Comparison of ENCODE assay signal across 1 cellular context in the genomic region with DNA sequence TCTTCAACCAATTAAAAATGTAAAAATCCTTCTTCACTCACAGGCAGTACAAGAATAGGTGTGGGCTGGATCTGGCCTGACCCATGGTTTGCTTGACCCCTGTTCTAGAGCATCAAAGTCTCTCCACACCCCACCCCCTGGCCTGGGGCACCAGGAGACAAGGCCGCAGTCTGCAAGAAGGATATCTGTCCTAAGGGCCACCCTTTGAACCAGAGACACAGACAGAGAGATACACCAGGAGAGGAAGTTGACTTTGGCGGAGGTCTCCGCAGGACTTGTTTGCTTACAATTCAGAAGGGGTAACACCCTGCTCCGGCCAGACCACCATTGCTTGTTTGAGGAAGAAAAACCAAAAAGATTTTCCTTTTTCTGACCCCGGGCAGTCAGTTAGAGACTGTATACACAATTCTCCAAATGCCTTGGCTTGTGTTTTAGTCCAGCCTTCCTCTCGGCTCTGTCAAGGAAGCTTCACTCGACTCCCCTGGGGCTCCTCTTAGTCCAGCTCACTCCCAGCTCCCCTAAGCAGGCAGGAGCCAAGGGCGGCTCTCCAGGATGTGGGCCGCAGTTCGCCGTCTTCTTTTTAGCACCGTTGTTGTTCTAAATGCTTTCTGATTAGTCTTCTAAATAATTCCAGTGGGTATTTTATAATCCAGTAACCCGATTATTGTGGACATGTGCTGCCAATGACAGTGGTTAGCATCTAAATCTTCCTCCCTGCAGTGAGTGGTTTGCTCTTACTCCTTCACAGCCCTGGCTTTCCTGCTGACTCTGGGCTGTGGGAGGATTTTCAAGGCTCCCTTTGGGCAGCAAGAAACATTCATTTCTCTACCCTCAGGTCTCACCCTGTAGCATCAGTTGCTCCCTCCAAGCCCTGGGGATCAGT.
TF ChIP-seq lines count a peak whose summit lies in the region.

No MANE protein-coding gene starts in this region.

TF ChIP-seq in IMR-90, 13 proteins besides CTCF, POLR2A, EP300 and RAD21:
- TF ChIP-seq MXI1 (IDR thresholded peaks at IDR 0.05; ENCODE audit: borderline replicate concordance, low read depth, low read length) (no peak), RCOR1 (IDR thresholded peaks at IDR 0.05; ENCODE audit: insufficient replicate concordance, low read length) (no peak), RFX5 (IDR thresholded peaks at IDR 0.05; ENCODE audit: low read depth, low read length) (no peak), SMC3 (IDR thresholded peaks at IDR 0.05; ENCODE audit: low read depth, low read length) (no peak), FOS (IDR thresholded peaks at IDR 0.05; ENCODE audit: low read depth, low read length) (no peak), MAFK (IDR thresholded peaks at IDR 0.05; ENCODE audit: low read depth, low read length) (no peak), CEBPB (IDR thresholded peaks at IDR 0.05; ENCODE audit: low read depth, low read length) (no peak), CHD1 (IDR thresholded peaks at IDR 0.05; ENCODE audit: low read depth, low read length) (no peak), MAZ (IDR thresholded peaks at IDR 0.05; ENCODE audit: borderline replicate concordance, low read depth, low read length) (no peak)
- TF ChIP-seq, protein P1, sequence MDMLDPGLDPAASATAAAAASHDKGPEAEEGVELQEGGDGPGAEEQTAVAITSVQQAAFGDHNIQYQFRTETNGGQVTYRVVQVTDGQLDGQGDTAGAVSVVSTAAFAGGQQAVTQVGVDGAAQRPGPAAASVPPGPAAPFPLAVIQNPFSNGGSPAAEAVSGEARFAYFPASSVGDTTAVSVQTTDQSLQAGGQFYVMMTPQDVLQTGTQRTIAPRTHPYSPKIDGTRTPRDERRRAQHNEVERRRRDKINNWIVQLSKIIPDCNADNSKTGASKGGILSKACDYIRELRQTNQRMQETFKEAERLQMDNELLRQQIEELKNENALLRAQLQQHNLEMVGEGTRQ (IDR thresholded peaks at IDR 0.05; ENCODE audit: low read depth, low read length) = no peak
